In the genomic region with DNA sequence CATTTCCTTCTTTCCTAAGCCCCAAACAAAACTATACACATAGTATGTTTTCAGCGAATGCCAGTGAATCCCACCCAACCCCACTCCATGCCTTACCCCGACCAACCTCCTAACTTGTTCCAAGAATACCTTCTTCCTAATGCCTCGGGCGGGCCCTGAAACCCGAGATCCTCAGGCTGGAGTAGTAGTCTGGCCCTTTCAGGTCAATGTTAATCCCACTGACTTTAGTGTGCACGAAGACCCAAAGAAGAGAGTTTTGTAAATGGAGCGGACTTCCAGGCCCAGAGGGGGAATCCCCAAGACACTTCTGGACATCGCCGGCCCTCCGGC, we compare ENCODE assay signal across 8 cellular contexts. TPM values are rescaled to one million over a fixed set of nuclear protein-coding genes. Genes with fewer than 3 reads are reported as not detected.
A peak's percentile ranks its signal among the peaks of the same experiment; 100 is the strongest.
DNase-seq lines count a peak whose midpoint lies in the region; ATAC-seq, FAIRE-seq and TF ChIP-seq lines count a peak whose summit lies in the region.

No MANE protein-coding gene starts in this region.

- TSS peak; percentile 62 for BruUV-seq in PC-3 (replicated peaks; lab: Mats Ljungman, UMichigan)

- intact Hi-C loops in PC-3 (cut with micrococcal nuclease) = no loop called here

- H3K9ac ChIP-seq in PC-3 (ENCODE audit: low read length) (peak overlapping the region; percentile 99), rectal smooth muscle tissue (ENCODE audit: low read length) (peak overlapping the region; percentile 89)

- POLR2A ChIA-PET in PC-3 (lab: Charles Lee; ENCODE audit: unreplicated experiment) = interaction anchor here (0.7 kb wide), 1 partner anchor 8 kb away, joined by 3 read pairs; no protein-coding TSS in a partner anchor

- H3K9me2 ChIP-seq in PC-3 (replicated peaks; ENCODE audit: low read length) = no peaks in the 10 kb centered on the region

- H3F3A ChIP-seq in PC-3 (ENCODE audit: low read length, unreplicated experiment) = peaks cover 4% of the 10 kb centered on the region

- peak overlapping the region; percentile 86 for H3K4me2 ChIP-seq in PC-3 (ENCODE audit: low read length)

- ATAC-seq in PC-3 (peak; percentile 23; the same call in 1 of the 2 replicates), HG03520 (IDR thresholded peaks at IDR 0.05; ENCODE audit: unreplicated experiment) (no peak), GM19035 (IDR thresholded peaks at IDR 0.05; ENCODE audit: unreplicated experiment) (no peak)

- DNase-seq in PC-3 = no peak
- DNase-seq in fibroblast of the aortic adventitia (ENCODE audit: low read depth) = no peak
- no peak for DNase-seq in RCC 7860 (ENCODE audit: low spot score)
- DNase-seq in NCI-H2107 (lab: John Stamatoyannopoulos, UW) = no peak

- H4K20me1 ChIP-seq in PC-3 (ENCODE audit: low read length) = peaks cover 22% of the 10 kb centered on the region

- no peaks in the 10 kb centered on the region for H3K9me3 ChIP-seq in PC-3 (ENCODE audit: low read length)

- TF ChIP-seq CTCF in PC-3 (conservative IDR thresholded peaks at IDR 0.05; ENCODE audit: low read depth, low read length) (no peak), fibroblast of the aortic adventitia (IDR thresholded peaks at IDR 0.05; ENCODE audit: insufficient read depth, low read length) (no peak)

- peak overlapping the region; percentile 74 for H2AFZ ChIP-seq in PC-3 (ENCODE audit: low read length)

- peak overlapping the region; percentile 17 for H3K27ac ChIP-seq in PC-3 (ENCODE audit: low read length)
- H3K27ac ChIP-seq in rectal smooth muscle tissue (ENCODE audit: low read depth, low read length) = peak overlapping the region; percentile 75

- peaks cover 16% of the 10 kb centered on the region for H3K4me1 ChIP-seq in PC-3 (ENCODE audit: insufficient read depth, low read length)
- peaks cover 19% of the 10 kb centered on the region for H3K4me1 ChIP-seq in rectal smooth muscle tissue (ENCODE audit: control insufficient read depth, insufficient read depth, low read length)

- no peak for FAIRE-seq in RCC 7860 (lab: Jason Lieb, UNC)

- H3K4me3 ChIP-seq in GM08714 (ENCODE audit: low read length) (peak overlapping the region; percentile 87), PC-3 (ENCODE audit: low read length) (peak overlapping the region; percentile 98), fibroblast of the aortic adventitia (ENCODE audit: low read depth, low read length) (peak overlapping the region; percentile 96), rectal smooth muscle tissue (ENCODE audit: low read length) (peak overlapping the region; percentile 95)

- H3K36me3 ChIP-seq in PC-3 (ENCODE audit: low read depth, low read length) = peaks cover 34% of the 10 kb centered on the region
- H3K36me3 ChIP-seq in rectal smooth muscle tissue (ENCODE audit: control insufficient read depth, insufficient read depth, low read length) = peaks cover 36% of the 10 kb centered on the region

- CTCF ChIA-PET in PC-3 (lab: Charles Lee) = interaction anchor here (0.6 kb wide), 1 partner anchor 147 kb away, joined by 3 read pairs; a partner anchor contains a TSS

- no peaks in the 10 kb centered on the region for H3K27me3 ChIP-seq in PC-3 (ENCODE audit: low read length)
- no peaks in the 10 kb centered on the region for H3K27me3 ChIP-seq in rectal smooth muscle tissue (ENCODE audit: control insufficient read depth, insufficient read depth, low read length)

- H3K79me2 ChIP-seq in PC-3 (ENCODE audit: low read length) = peaks cover 59% of the 10 kb centered on the region

RNA-seq across cellular contexts. Expression of a gene that starts 0.4 kb away (rescaled TPM):
- total RNA-seq in PC-3 (2014; rRNA removed) (89.7 and 93.9 TPM in 2 replicates), fibroblast of the aortic adventitia (ENCODE audit: low replicate concordance) (71.6 and 94.4 TPM in 2 replicates)

RNA-seq across cellular contexts. Expression of a gene that starts 0.6 kb away (rescaled TPM):
- total RNA-seq in PC-3 (2014; rRNA removed) = 61.4 and 69.7 TPM in 2 replicates
- 27.0 and 45.7 TPM in 2 replicates for total RNA-seq in fibroblast of the aortic adventitia (ENCODE audit: low replicate concordance)

RNA-seq across cellular contexts. Expression of a gene that starts 6.2 kb away (rescaled TPM):
- 0.22 and 0.75 TPM in 2 replicates for total RNA-seq in PC-3 (2014; rRNA removed)
- 0.63 and 0.98 TPM in 2 replicates for total RNA-seq in fibroblast of the aortic adventitia (ENCODE audit: low replicate concordance)

RNA-seq across cellular contexts. Expression of a gene that starts 39.0 kb away (rescaled TPM):
- total RNA-seq in PC-3 (2014; rRNA removed) = 28.5 and 40.0 TPM in 2 replicates
- total RNA-seq in fibroblast of the aortic adventitia (ENCODE audit: low replicate concordance) = 14.2 and 24.4 TPM in 2 replicates

RNA-seq across cellular contexts. Expression of a gene that starts 59.5 kb away (rescaled TPM):
- 42.3 and 50.6 TPM in 2 replicates for total RNA-seq in PC-3 (2014; rRNA removed)
- 17.6 and 29.0 TPM in 2 replicates for total RNA-seq in fibroblast of the aortic adventitia (ENCODE audit: low replicate concordance)
